Comparison of ENCODE assay signal across 8 cellular contexts in genomic region chr1:55337801-55338447, GRCh38.
DNase-seq lines count a peak whose midpoint lies in the region; ATAC-seq and TF ChIP-seq lines count a peak whose summit lies in the region.

No MANE protein-coding gene starts in this region.

- no peak overlapping the region for H3K4ac ChIP-seq in mesenchymal stem cell (ENCODE audit: low read depth in 1 of 2, low read length in 2 of 2)

- H3K79me1 ChIP-seq in mesenchymal stem cell (replicated peaks; ENCODE audit: low read length, poor library complexity, severe bottlenecking) = no peaks in the 10 kb centered on the region

- no peak overlapping the region for H3K18ac ChIP-seq in mesenchymal stem cell (ENCODE audit: low read depth in 1 of 2, low read length in 2 of 2)

- H2AK5ac ChIP-seq in mesenchymal stem cell (ENCODE audit: low read length, severe bottlenecking) = no peak overlapping the region

- no peak overlapping the region for H2BK12ac ChIP-seq in mesenchymal stem cell (ENCODE audit: low read length in 2 of 2)

- no peak overlapping the region for H3K9ac ChIP-seq in mesenchymal stem cell (ENCODE audit: low read length)

- no peak for TF ChIP-seq POLR2A in body of pancreas (IDR thresholded peaks at IDR 0.05)

- TF ChIP-seq CTCF in body of pancreas (IDR thresholded peaks at IDR 0.05) = peak in 5 of 7 experiments; percentile 14 to 45 (median 28)

- no peak overlapping the region for H3K27ac ChIP-seq in ACC112 (ENCODE audit: low read depth, low read length)
- H3K27ac ChIP-seq in body of pancreas = no peak overlapping the region
- H3K27ac ChIP-seq in mesenchymal stem cell (ENCODE audit: low read length, poor library complexity, severe bottlenecking) = no peak overlapping the region

- H3K79me2 ChIP-seq in ACC112 (ENCODE audit: control insufficient read depth, insufficient read depth, low read length, unreplicated experiment) = no peaks in the 10 kb centered on the region

- peak; percentile 15 for DNase-seq in GM04503 (ENCODE audit: low read depth)
- peak; percentile 56 for DNase-seq in NCI-H748 (lab: John Stamatoyannopoulos, UW; ENCODE audit: unreplicated experiment)
- peak in 2 of 4 donors; percentile 17 to 22 for DNase-seq in body of pancreas
- peak; percentile 72 for DNase-seq in mesenchymal stem cell
- DNase-seq in COR-L47 (lab: John Stamatoyannopoulos, UW) = no peak
- no peak for DNase-seq in cerebellar nuclear complex (lab: John Stamatoyannopoulos, UW)

- H2BK5ac ChIP-seq in mesenchymal stem cell (ENCODE audit: low read depth, low read length, poor library complexity, severe bottlenecking) = no peak overlapping the region

- H3K4me3 ChIP-seq in ACC112 (ENCODE audit: low read depth, low read length) (no peak overlapping the region), body of pancreas (no peak overlapping the region), mesenchymal stem cell (ENCODE audit: insufficient read depth in 1 of 2, low read depth in 1 of 2, low read length in 2 of 2) (no peak overlapping the region)

- H3K23ac ChIP-seq in mesenchymal stem cell (ENCODE audit: low read length in 2 of 2) = no peak overlapping the region

- no peak overlapping the region for H2BK120ac ChIP-seq in mesenchymal stem cell (ENCODE audit: low read depth, low read length)

- H3K9me3 ChIP-seq in body of pancreas = no peaks in the 10 kb centered on the region
- H3K9me3 ChIP-seq in mesenchymal stem cell (ENCODE audit: control insufficient read depth, low read length) = no peaks in the 10 kb centered on the region

- no peaks in the 10 kb centered on the region for H3K36me3 ChIP-seq in ACC112 (ENCODE audit: insufficient read depth, low read length)
- H3K36me3 ChIP-seq in body of pancreas (replicated peaks in 1 of 2; ENCODE audit: insufficient read depth in 1 of 2, low read depth in 2 of 2) = no peaks in the 10 kb centered on the region
- H3K36me3 ChIP-seq in mesenchymal stem cell (ENCODE audit: control insufficient read depth in 1 of 2, insufficient read depth in 2 of 2, low read depth in 1 of 2, low read length in 2 of 2) = no peaks in the 10 kb centered on the region

- peak; percentile 76 for ATAC-seq in HG02885 (IDR thresholded peaks at IDR 0.05; ENCODE audit: poor library complexity, unreplicated experiment)
- no peak for ATAC-seq in body of pancreas

- H2AFZ ChIP-seq in ACC112 (ENCODE audit: low read length, unreplicated experiment) (peak overlapping the region; percentile 22), mesenchymal stem cell (ENCODE audit: low read depth, low read length) (no peak overlapping the region)

- H4K8ac ChIP-seq in mesenchymal stem cell (ENCODE audit: low read length) = no peak overlapping the region

- WGBS in body of pancreas, 2 donors = 30 to 40% methylated on average over 5 of the region's 5 CpGs
- WGBS in mesenchymal stem cell = 41% methylated on average over 4 of the region's 5 CpGs

- H3K4me1 ChIP-seq in ACC112 (ENCODE audit: control insufficient read depth, insufficient read depth, low read length, unreplicated experiment) (peaks cover 4% of the 10 kb centered on the region), body of pancreas (no peaks in the 10 kb centered on the region), mesenchymal stem cell (ENCODE audit: control insufficient read depth, insufficient read depth, low read depth, low read length) (no peaks in the 10 kb centered on the region)

- H3K14ac ChIP-seq in mesenchymal stem cell (ENCODE audit: low read length in 2 of 2) = no peak overlapping the region

- no peak overlapping the region for H3K4me2 ChIP-seq in mesenchymal stem cell (ENCODE audit: low read length, poor library complexity, severe bottlenecking)

- H3K27me3 ChIP-seq in ACC112 (ENCODE audit: insufficient read depth, low read length) (no peaks in the 10 kb centered on the region), body of pancreas (no peaks in the 10 kb centered on the region), mesenchymal stem cell (ENCODE audit: control insufficient read depth in 1 of 2, insufficient read depth in 1 of 2, low read length in 2 of 2) (no peaks in the 10 kb centered on the region)

- no peak overlapping the region for H2BK15ac ChIP-seq in mesenchymal stem cell (ENCODE audit: low read depth, poor library complexity, severe bottlenecking)

- no peak overlapping the region for H4K91ac ChIP-seq in mesenchymal stem cell (ENCODE audit: low read length)

- intact Hi-C loops in body of pancreas (cut with DNase I) = no loop called here

Comparison
In these comparisons a context has a peak if more than half of its experiments do, and no peak if none do; other contexts are left out.
1. DNase-seq: peak in GM04503 (single experiment), NCI-H748 (single experiment) and mesenchymal stem cell (single experiment); none in COR-L47 (single experiment) and cerebellar nuclear complex (0 of 2).